8 cellular contexts compared by ENCODE assay signal in genomic region chr1:200510228-200510623, GRCh38.
DNase-seq lines count a peak whose midpoint lies in the region; ATAC-seq and TF ChIP-seq lines count a peak whose summit lies in the region.

No MANE protein-coding gene starts in this region.

- H3K4me1 ChIP-seq in ACC112 (ENCODE audit: control insufficient read depth, insufficient read depth, low read length, unreplicated experiment), result peaks cover 6% of the 10 kb centered on the region

- POLR2A ChIA-PET in WTC11 (lab: Charles Lee), result no interaction called here

- TF ChIP-seq CTCF in WTC11 (IDR thresholded peaks at IDR 0.05) (peak; percentile 86), cardiac fibroblast (IDR thresholded peaks at IDR 0.05; ENCODE audit: low read depth, low read length) (peak; percentile 82)

- 0 out of 2 replicates have a peak, but pooled peaks cover 4% of the 10 kb centered on the region for H3K4me1 Mint-ChIP-seq in WTC11

- DNase-seq in NCI-H2171 (lab: John Stamatoyannopoulos, UW) (peak; percentile 69), WTC11 (ENCODE audit: low spot score) (peak; percentile 84), cardiac fibroblast (ENCODE audit: low read depth in 2 of 2) (peak; percentile 89 to 91), kidney glomerular epithelial cell (lab: John Stamatoyannopoulos, UW) (peak; percentile 47)
- peak; percentile 53 for DNase-seq in stimulated activated CD4-positive, alpha-beta T cell treated with anti-CD3 and anti-CD28 coated beads, Interleukin-4, amount 100 ng/mL, for 1 hour

- H3K4me3 Mint-ChIP-seq in WTC11, result no peak overlapping the region

- peaks cover 4% of the 10 kb centered on the region for H3K9me3 Mint-ChIP-seq in WTC11

- H3K4me3 ChIP-seq in ACC112 (ENCODE audit: low read depth, low read length), result no peak overlapping the region
- H3K4me3 ChIP-seq in cardiac fibroblast (replicated peaks in 1 of 2; ENCODE audit: low read depth in 2 of 2, low read length in 2 of 2), result no peak overlapping the region

- ATAC-seq in GM18508 (IDR thresholded peaks at IDR 0.05; ENCODE audit: insufficient read depth, unreplicated experiment), result peak; percentile 86
- peak; percentile 91 for ATAC-seq in HG03095 (IDR thresholded peaks at IDR 0.05; ENCODE audit: unreplicated experiment)
- ATAC-seq in WTC11, result peak; percentile 96

- peak overlapping the region; percentile 17 for H2AFZ ChIP-seq in ACC112 (ENCODE audit: low read length, unreplicated experiment)

- no peaks in the 10 kb centered on the region for H3K27me3 Mint-ChIP-seq in WTC11 (ENCODE audit: low read depth)

- CTCF ChIA-PET in WTC11 (lab: Charles Lee), result interaction anchor here (0.6 to 1.9 kb wide), 13 partner anchors 9 to 896 kb away, joined by 3 to 11 read pairs (median 4); no protein-coding TSS in a partner anchor

- no peaks in the 10 kb centered on the region for H3K36me3 Mint-ChIP-seq in WTC11

- no peaks in the 10 kb centered on the region for H3K27me3 ChIP-seq in ACC112 (ENCODE audit: insufficient read depth, low read length)

- no peak overlapping the region for H3K27ac Mint-ChIP-seq in WTC11

- H3K79me2 ChIP-seq in ACC112 (ENCODE audit: control insufficient read depth, insufficient read depth, low read length, unreplicated experiment), result no peaks in the 10 kb centered on the region

- no peak overlapping the region for H3K27ac ChIP-seq in ACC112 (ENCODE audit: low read depth, low read length)

- no peaks in the 10 kb centered on the region for H3K36me3 ChIP-seq in ACC112 (ENCODE audit: insufficient read depth, low read length)

TF ChIP-seq in WTC11, 78 proteins besides CTCF, POLR2A, EP300 and RAD21:
- TF ChIP-seq PRDM15 (CRISPR knock-in tag; IDR thresholded peaks at IDR 0.05) (0 out of 2 replicates have a peak, but pooled peaks have one; percentile 36), CREM (CRISPR knock-in tag; IDR thresholded peaks at IDR 0.05) (no peak)
